ENCODE assay signal across 8 cellular contexts in the genomic region with DNA sequence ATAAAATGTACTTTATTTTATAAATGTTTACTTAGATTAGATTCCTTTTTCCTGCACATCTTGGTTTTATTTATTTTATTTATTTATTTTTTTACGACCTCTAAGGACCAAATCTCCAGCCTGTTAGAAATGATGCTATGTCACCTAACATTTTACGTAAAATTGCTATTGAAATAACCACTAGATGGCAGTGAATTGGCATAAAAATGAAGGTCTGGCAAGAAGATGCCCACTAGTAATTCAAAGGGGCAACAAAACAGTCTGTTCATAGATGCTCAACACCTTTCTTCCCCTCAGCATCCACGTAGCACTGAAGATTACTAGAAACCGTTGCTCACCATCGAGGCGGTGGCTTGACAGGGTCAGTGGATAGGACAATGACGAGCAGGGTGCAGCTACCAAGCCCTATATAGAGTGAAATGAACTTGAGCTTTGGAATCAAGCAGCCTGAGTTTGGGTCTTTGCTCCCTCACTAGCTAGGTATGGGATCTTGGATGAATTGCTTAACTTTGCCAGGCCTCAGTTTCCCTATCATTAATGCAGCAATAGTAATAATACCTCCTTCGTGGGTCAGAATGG.
A peak's percentile ranks its signal among the peaks of the same experiment; 100 is the strongest.
DNase-seq lines count a peak whose midpoint lies in the region; FAIRE-seq and TF ChIP-seq lines count a peak whose summit lies in the region.

No MANE protein-coding gene starts in this region.

- CTCF ChIA-PET in CD8-positive, alpha-beta memory T cell (lab: Charles Lee), result no interaction called here

- no peaks in the 10 kb centered on the region for H3K4me1 ChIP-seq in OCI-LY3 (ENCODE audit: low read length)
- H3K4me1 ChIP-seq in CD8-positive, alpha-beta memory T cell (ENCODE audit: insufficient read depth, low read length), result no peaks in the 10 kb centered on the region

- TF ChIP-seq CTCF in AG09309 (IDR thresholded peaks at IDR 0.05; ENCODE audit: control insufficient read depth, insufficient read depth, low read depth, low read length, missing control alignments), result peak; percentile 30
- TF ChIP-seq CTCF in OCI-LY3 (IDR thresholded peaks at IDR 0.05; ENCODE audit: low read depth, low read length), result peak; percentile 64
- TF ChIP-seq CTCF in epithelial cell of proximal tubule (conservative IDR thresholded peaks at IDR 0.05; ENCODE audit: low read depth, low read length), result peak; percentile 62

- no peak overlapping the region for H3K9ac ChIP-seq in OCI-LY3 (ENCODE audit: low read length)

- H3K9me3 Mint-ChIP-seq in CD8-positive, alpha-beta memory T cell, result peaks cover 2 to 10% (median 4%) of the 10 kb centered on the region in 5 donors

- no peak overlapping the region for H3K4me3 Mint-ChIP-seq in CD8-positive, alpha-beta memory T cell

- H4K20me1 ChIP-seq in OCI-LY3 (ENCODE audit: insufficient read depth, low read length), result no peaks in the 10 kb centered on the region

- no peaks in the 10 kb centered on the region for H3K4me1 Mint-ChIP-seq in CD8-positive, alpha-beta memory T cell

- no peak overlapping the region for H3K27ac Mint-ChIP-seq in CD8-positive, alpha-beta memory T cell

- no peak for TF ChIP-seq POLR2A in H54 (IDR thresholded peaks at IDR 0.05; ENCODE audit: low read depth, low read length)

- intact Hi-C loops in head of caudate nucleus (cut with DNase I), result loop anchor here (2.0 kb wide), 1 partner anchor 343 kb away; no protein-coding TSS in a partner anchor

- H3K79me2 ChIP-seq in OCI-LY3 (ENCODE audit: low read length), result no peaks in the 10 kb centered on the region

- H3K36me3 Mint-ChIP-seq in CD8-positive, alpha-beta memory T cell, result no peaks in the 10 kb centered on the region

- H3K4me2 ChIP-seq in OCI-LY3 (ENCODE audit: low read length), result no peak overlapping the region

- H3K4me3 ChIP-seq in AG09309 (ENCODE audit: control insufficient read depth, low read depth, low read length) (no peak overlapping the region), OCI-LY3 (ENCODE audit: low read length) (no peak overlapping the region), epithelial cell of proximal tubule (ENCODE audit: low read depth, low read length) (no peak overlapping the region)
- no peak overlapping the region for H3K4me3 ChIP-seq in CD8-positive, alpha-beta memory T cell (ENCODE audit: low read length)

- POLR2A ChIA-PET in CD8-positive, alpha-beta memory T cell (lab: Charles Lee), result no interaction called here

- H3K36me3 ChIP-seq in OCI-LY3 (replicated peaks; ENCODE audit: low read depth, low read length), result no peaks in the 10 kb centered on the region
- no peaks in the 10 kb centered on the region for H3K36me3 ChIP-seq in CD8-positive, alpha-beta memory T cell (ENCODE audit: insufficient read depth, low read length)

- peaks cover 0 to 2% of the 10 kb centered on the region in 2 donors for H3K27me3 Mint-ChIP-seq in CD8-positive, alpha-beta memory T cell

- DNase-seq in AG09309 (ENCODE audit: low read depth), result no peak
- no peak for DNase-seq in H54 (ENCODE audit: insufficient read length, low spot score)
- no peak for DNase-seq in epithelial cell of proximal tubule (ENCODE audit: low read depth)
- DNase-seq in pons (ENCODE audit: low spot score), result peak; percentile 53
- DNase-seq in central memory CD4-positive, alpha-beta T cell, result no peak
- DNase-seq in head of caudate nucleus, result no peak
- no peak for DNase-seq in CD8-positive, alpha-beta memory T cell

- H3K9me3 ChIP-seq in OCI-LY3 (ENCODE audit: insufficient read depth, low read length), result no peaks in the 10 kb centered on the region
- H3K9me3 ChIP-seq in CD8-positive, alpha-beta memory T cell (ENCODE audit: low read length), result no peaks in the 10 kb centered on the region

- H3K27ac ChIP-seq in OCI-LY3 (ENCODE audit: low read length), result no peak overlapping the region
- no peak overlapping the region for H3K27ac ChIP-seq in CD8-positive, alpha-beta memory T cell (ENCODE audit: low read depth, low read length)

- no peak overlapping the region for H2AFZ ChIP-seq in OCI-LY3 (ENCODE audit: low read depth, low read length)

- FAIRE-seq in H54 (lab: Jason Lieb, UNC), result peak; percentile 23

- H3K27me3 ChIP-seq in OCI-LY3 (ENCODE audit: low read depth, low read length), result no peaks in the 10 kb centered on the region
- H3K27me3 ChIP-seq in CD8-positive, alpha-beta memory T cell (ENCODE audit: insufficient read depth, low read length, poor library complexity, severe bottlenecking), result no peaks in the 10 kb centered on the region
